Comparison of ENCODE assay signal across 17 cellular contexts in genomic region chr19:3609779-3610719, GRCh38. TPM values are rescaled to one million over a fixed set of nuclear protein-coding genes. Genes with fewer than 3 reads are reported as not detected.
A peak's percentile ranks its signal among the peaks of the same experiment; 100 is the strongest.
DNase-seq lines count a peak whose midpoint lies in the region; ATAC-seq and TF ChIP-seq lines count a peak whose summit lies in the region.
"Had no signal": no experiment of that assay in that cellular context is flagged by ENCODE, and none has a peak within 500 bp of the region (broad histone marks: within the 10 kb centered on the region; RNA-seq: fewer than 3 reads in every experiment).

No MANE protein-coding gene starts in this region.

- WGBS in heart right ventricle, 2 donors: 64 to 68% methylated on average over 24 of the region's 24 CpGs
- 72 to 73% methylated on average over 16 to 23 of the region's 24 CpGs for WGBS in upper lobe of left lung, 2 donors

- ATAC-seq in heart right ventricle (no peak), upper lobe of left lung (ENCODE audit: low FRiP score in 2 of 2) (no peak), GM21576 (IDR thresholded peaks at IDR 0.05; ENCODE audit: unreplicated experiment) (no peak)
- ATAC-seq: activated CD4-positive, alpha-beta T cell treated with anti-CD3 and anti-CD28 coated beads for 36 hours; activated T-cell treated with anti-CD3 and anti-CD28 coated beads, Interleukin-2, amount 50 U/mL, for 72 hours; effector memory CD8-positive, alpha-beta T cell; GM23338 had no signal

- H3K4me1 ChIP-seq in heart right ventricle: peaks cover 10 to 55% (median 45%) of the 10 kb centered on the region in 9 donors
- peaks cover 0 to 55% of the 10 kb centered on the region in 2 donors for H3K4me1 ChIP-seq in right atrium auricular region
- H3K4me1 ChIP-seq in upper lobe of left lung: peaks cover 36 to 60% (median 38%) of the 10 kb centered on the region in 4 donors
- H3K4me1 ChIP-seq in colonic mucosa: peaks cover 18% of the 10 kb centered on the region

- TF ChIP-seq EP300 in upper lobe of left lung (IDR thresholded peaks at IDR 0.05): no peak

- H3K9me3 ChIP-seq in heart right ventricle: no peaks in the 10 kb centered on the region
- no peaks in the 10 kb centered on the region for H3K9me3 ChIP-seq in right atrium auricular region
- H3K9me3 ChIP-seq in upper lobe of left lung: no peaks in the 10 kb centered on the region
- H3K9me3 ChIP-seq in colonic mucosa: no peaks in the 10 kb centered on the region
- H3K9me3 ChIP-seq: vagina had no signal

- no peak overlapping the region for H3K9ac ChIP-seq in colonic mucosa (ENCODE audit: low read depth in 2 of 2, low read length in 2 of 2)

- H3K27me3 ChIP-seq in heart right ventricle (peaks cover 0 to 22% (median 2%) of the 10 kb centered on the region in 7 donors), right atrium auricular region (no peaks in the 10 kb centered on the region), upper lobe of left lung (no peaks in the 10 kb centered on the region), colonic mucosa (no peaks in the 10 kb centered on the region)
- H3K27me3 ChIP-seq: vagina had no signal

- no peak for TF ChIP-seq POLR2A in upper lobe of left lung (IDR thresholded peaks at IDR 0.05)

- H3K27ac ChIP-seq in heart right ventricle: peak overlapping the region in 9 of 10 donors; percentile 56 to 95 (median 92)
- peak overlapping the region in 1 of 2 donors; percentile 83 for H3K27ac ChIP-seq in right atrium auricular region
- H3K27ac ChIP-seq in upper lobe of left lung: peak overlapping the region; percentile 70 to 90 (median 80)
- H3K27ac ChIP-seq in colonic mucosa: no peak overlapping the region

- DNase-seq in heart right ventricle (peak in 1 of 2 donors; percentile 12), right atrium auricular region (ENCODE audit: low spot score) (no peak), fibroblast of peridontal ligament (ENCODE audit: extremely low read depth) (peak; percentile 7), upper lobe of left lung (no peak), colonic mucosa (no peak)
- DNase-seq: activated CD4-positive, alpha-beta T cell treated with anti-CD3 and anti-CD28 coated beads for 36 hours; activated T-cell treated with anti-CD3 and anti-CD28 coated beads, Interleukin-2, amount 50 U/mL, for 72 hours; DMS79; effector memory CD8-positive, alpha-beta T cell; mammary epithelial cell; nucleus accumbens; stimulated activated CD4-positive, alpha-beta T cell treated with anti-CD3 and anti-CD28 coated beads, Interleukin-15, amount 100 ng/mL, for 24 hours; SW 1271 had no signal

- H3K4me3 ChIP-seq in heart right ventricle: no peak overlapping the region
- H3K4me3 ChIP-seq in right atrium auricular region: no peak overlapping the region
- no peak overlapping the region for H3K4me3 ChIP-seq in upper lobe of left lung
- H3K4me3 ChIP-seq in colonic mucosa: no peak overlapping the region
- H3K4me3 ChIP-seq: GM23338, vagina had no signal

- H3K36me3 ChIP-seq in heart right ventricle (peaks cover 0 to 41% (median 18%) of the 10 kb centered on the region in 9 donors), right atrium auricular region (peaks cover 30% of the 10 kb centered on the region), upper lobe of left lung (peaks cover 6 to 39% (median 27%) of the 10 kb centered on the region in 4 donors), colonic mucosa (no peaks in the 10 kb centered on the region)

- intact Hi-C loops in heart right ventricle (cut with DNase I): loop anchor here in 3 of 10 donors (5.0 to 10.0 kb wide), 3 partner anchors 33 to 295 kb away; no protein-coding TSS in a partner anchor
- intact Hi-C loops in colonic mucosa (cut with DNase I): no loop called here

- no peak for TF ChIP-seq CTCF in heart right ventricle (IDR thresholded peaks at IDR 0.05)
- no peak for TF ChIP-seq CTCF in right atrium auricular region (IDR thresholded peaks at IDR 0.05)
- TF ChIP-seq CTCF in upper lobe of left lung (IDR thresholded peaks at IDR 0.05): no peak
- TF ChIP-seq CTCF in colonic mucosa (IDR thresholded peaks at IDR 0.05): no peak

RNA-seq across cellular contexts. Expression of gene TBXA2R, which starts 3.4 kb away (rescaled TPM):
- total RNA-seq in heart right ventricle: 1 to 10 TPM; 1.6 to 4.0 (median 3.0) TPM
- 1 to 10 TPM; 2.9 to 3.4 TPM for polyA plus RNA-seq in heart right ventricle
- total RNA-seq in right atrium auricular region: 1 to 10 TPM in 1 of 2 donors, under 1 TPM in 1; 0.67 to 1.1 TPM
- 1 to 10 TPM in 5 of 6 donors, under 1 TPM in 1; 0.49 to 7.0 (median 2.6) TPM for total RNA-seq in upper lobe of left lung
- 1 to 10 TPM; 1.5 to 1.7 TPM for total RNA-seq in colonic mucosa
- total RNA-seq: MCF 10A had no signal

RNA-seq across cellular contexts. Expression of gene CACTIN, which starts 16.5 kb away (rescaled TPM):
- total RNA-seq in heart right ventricle: 10 to 100 TPM in 9 of 10 donors, 1 to 10 TPM in 1; 9.7 to 15.8 (median 12.1) TPM
- 10 to 100 TPM; 15.8 to 17.6 TPM for polyA plus RNA-seq in heart right ventricle
- total RNA-seq in right atrium auricular region: 10 to 100 TPM; 11.2 to 22.8 TPM
- total RNA-seq in upper lobe of left lung: 10 to 100 TPM; 21.5 to 97.4 (median 25.5) TPM
- total RNA-seq in colonic mucosa: 10 to 100 TPM; 12.0 to 35.1 TPM

RNA-seq across cellular contexts. Expression of gene GIPC3, which starts 24.8 kb away (rescaled TPM):
- total RNA-seq in heart right ventricle (1 to 10 TPM; 1.3 to 2.8 (median 2.1) TPM), right atrium auricular region (1 to 10 TPM in 1 of 2 donors, under 1 TPM in 1; 0.96 to 1.5 TPM), upper lobe of left lung (1 to 10 TPM in 5 of 6 donors, under 1 TPM in 1; 0.91 to 5.2 (median 1.4) TPM), colonic mucosa (1 to 10 TPM in 1 of 2 donors, under 1 TPM in 1; 0.40 to 1.1 TPM)
- polyA plus RNA-seq in heart right ventricle: 1 to 10 TPM in 1 of 2 donors, under 1 TPM in 1; 0.90 to 2.4 TPM
- total RNA-seq: mammary epithelial cell, MCF 10A had no signal

RNA-seq across cellular contexts. Expression of gene HMG20B, which starts 37.3 kb away (rescaled TPM):
- total RNA-seq in heart right ventricle (10 to 100 TPM; 19.5 to 49.3 (median 30.3) TPM), right atrium auricular region (10 to 100 TPM; 51.8 to 52.5 TPM), upper lobe of left lung (100 to 1,000 TPM in 2 of 6 donors, 10 to 100 TPM in 4; 79.5 to 183 (median 85.9) TPM), colonic mucosa (100 to 1,000 TPM in 1 of 2 donors, 10 to 100 TPM in 1; 87.9 to 118 TPM)
- 10 to 100 TPM; 65.2 to 73.3 TPM for polyA plus RNA-seq in heart right ventricle

RNA-seq across cellular contexts. Expression of gene MFSD12, which starts 52.7 kb away (rescaled TPM):
- 10 to 100 TPM; 11.6 to 41.3 (median 21.0) TPM for total RNA-seq in heart right ventricle
- 10 to 100 TPM; 24.3 to 43.2 TPM for polyA plus RNA-seq in heart right ventricle
- total RNA-seq in right atrium auricular region: 10 to 100 TPM; 15.8 to 35.4 TPM
- total RNA-seq in upper lobe of left lung: 100 to 1,000 TPM in 2 of 6 donors, 10 to 100 TPM in 4; 44.2 to 178 (median 96.0) TPM
- total RNA-seq in colonic mucosa: 10 to 100 TPM; 28.4 to 54.3 TPM
